ENCODE assay signal across 8 cellular contexts in the genomic region with DNA sequence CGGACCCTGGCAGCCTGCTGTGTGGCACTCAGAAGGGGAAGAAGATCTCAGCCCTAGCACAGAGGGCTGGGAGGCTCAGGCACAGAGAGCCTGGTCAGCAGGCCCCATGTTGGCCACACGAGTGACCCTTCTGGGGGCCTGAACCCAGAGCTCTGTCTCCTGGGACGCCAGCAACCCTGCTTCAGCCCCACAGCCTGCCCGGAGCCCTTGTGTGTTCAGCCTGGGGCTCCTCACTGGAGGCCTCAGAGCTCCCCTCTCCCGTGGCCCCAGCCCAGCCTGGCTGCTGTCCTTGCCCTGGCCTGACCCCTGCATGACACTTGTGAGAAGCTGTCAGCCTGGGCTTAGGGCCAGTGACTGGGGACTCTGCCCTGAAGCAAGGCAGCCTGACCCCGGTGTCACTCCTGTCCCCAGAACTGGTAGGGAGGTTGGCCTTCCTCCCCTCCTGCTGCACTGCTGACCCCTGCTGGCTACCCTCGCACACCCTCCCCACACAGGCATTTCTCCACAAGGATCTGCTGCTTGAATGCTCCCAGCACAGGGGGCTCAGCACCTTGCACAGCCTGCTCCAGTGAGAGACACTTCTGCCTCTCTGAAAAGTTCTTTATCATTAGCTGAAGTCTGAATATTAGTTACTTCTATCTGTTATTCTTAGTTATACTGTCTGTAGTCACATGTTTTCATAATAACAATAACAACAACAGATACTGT. TPM values are rescaled to one million over a fixed set of nuclear protein-coding genes. Genes with fewer than 3 reads are reported as not detected.
DNase-seq lines count a peak whose midpoint lies in the region; ATAC-seq and TF ChIP-seq lines count a peak whose summit lies in the region.

No MANE protein-coding gene starts in this region.

- H3K27ac ChIP-seq in left lung = no peak overlapping the region

- in situ Hi-C loops in T47D (cut with HindIII; ENCODE audit: low pct_unique_long_range_greater_than_20kb, low sequenced_read_pairs) = no loop called here

- DNase-seq in EH (ENCODE audit: low read depth) (peak; percentile 66), Kasumi-1 (lab: John Stamatoyannopoulos, UW) (peak; percentile 58 to 70), SKM-1 (lab: John Stamatoyannopoulos, UW; ENCODE audit: unreplicated experiment) (peak; percentile 65), T47D (ENCODE audit: low read depth in 1 of 2, low spot score in 1 of 2) (peak; percentile 44 to 79), left lung (peak in 1 of 2 donors; percentile 59)
- peak; percentile 68 for DNase-seq in stimulated activated CD8-positive, alpha-beta memory T cell treated with anti-CD3 and anti-CD28 coated beads, Interleukin-4, amount 100 ng/mL, for 48 hours

- H3K4me3 ChIP-seq in left lung = no peak overlapping the region

- intact Hi-C loops in left lung (cut with DNase I) = no loop called here

- ATAC-seq in left lung = peak; percentile 95
- ATAC-seq in HG02571 (IDR thresholded peaks at IDR 0.05; ENCODE audit: unreplicated experiment) = no peak
- no peak for ATAC-seq in HG03097 (IDR thresholded peaks at IDR 0.05; ENCODE audit: low FRiP score, unreplicated experiment)

- H3K9me3 ChIP-seq in left lung = no peaks in the 10 kb centered on the region

- no peaks in the 10 kb centered on the region for H3K27me3 ChIP-seq in left lung

- no peaks in the 10 kb centered on the region for H3K36me3 ChIP-seq in left lung

- peaks cover 0 to 11% of the 10 kb centered on the region in 2 donors for H3K4me1 ChIP-seq in left lung

- TF ChIP-seq CTCF in left lung (IDR thresholded peaks at IDR 0.05) = peak; percentile 48 to 55

RNA-seq across cellular contexts. Expression of a gene that starts 15.4 kb away (rescaled TPM):
- total RNA-seq in left lung = 1 to 10 TPM in 1 of 2 donors, under 1 TPM in 1; 0.87 to 3.4 TPM

RNA-seq across cellular contexts. Expression of a gene that starts 26.9 kb away (rescaled TPM):
- 10 to 100 TPM; 47.9 to 57.7 TPM for total RNA-seq in left lung

RNA-seq across cellular contexts. Expression of a gene that starts 41.7 kb away (rescaled TPM):
- total RNA-seq in left lung = not detected

RNA-seq across cellular contexts. Expression of a gene that starts 50.6 kb away (rescaled TPM):
- total RNA-seq in left lung = 10 to 100 TPM; 60.3 to 73.7 TPM
